In genomic region chr19:5628470-5628869, GRCh38 we compare ENCODE assay signal across 1 cellular context.
TF ChIP-seq lines count a peak whose summit lies in the region.

No MANE protein-coding gene starts in this region.

TF ChIP-seq in K562, 482 proteins besides CTCF, POLR2A, EP300 and RAD21:
- TF ChIP-seq MIER1 (IDR thresholded peaks at IDR 0.05; ENCODE audit: low read depth) = no peak
- no peak for TF ChIP-seq SOX6 (IDR thresholded peaks at IDR 0.05)
- TF ChIP-seq ZNF12 (CRISPR knock-in tag; IDR thresholded peaks at IDR 0.05) = no peak
- no peak for TF ChIP-seq ZNF764 (CRISPR knock-in tag; IDR thresholded peaks at IDR 0.05; ENCODE audit: low read depth)
- TF ChIP-seq SUPT5H (IDR thresholded peaks at IDR 0.05) = no peak
- TF ChIP-seq TARDBP (IDR thresholded peaks at IDR 0.05) = no peak
- TF ChIP-seq ATF4 (CRISPR knock-in tag; IDR thresholded peaks at IDR 0.05) = no peak
- no peak for TF ChIP-seq NCOA1 (IDR thresholded peaks at IDR 0.05; ENCODE audit: low read depth)
- TF ChIP-seq PHF21A (IDR thresholded peaks at IDR 0.05; ENCODE audit: borderline replicate concordance, low read depth) = no peak
- TF ChIP-seq BRF2 (IDR thresholded peaks at IDR 0.05; ENCODE audit: borderline replicate concordance, insufficient read depth, insufficient read length) = no peak
- TF ChIP-seq AFF4 (CRISPR knock-in tag; IDR thresholded peaks at IDR 0.05) = no peak
- TF ChIP-seq BHLHE40 (IDR thresholded peaks at IDR 0.05; ENCODE audit: low read length) = no peak
- TF ChIP-seq POLR3A (IDR thresholded peaks at IDR 0.05; ENCODE audit: borderline replicate concordance, extremely low read depth, insufficient read depth, insufficient read length) = no peak
- TF ChIP-seq TAL1 (IDR thresholded peaks at IDR 0.05) = no peak
- TF ChIP-seq RCOR1 (IDR thresholded peaks at IDR 0.05; ENCODE audit: borderline replicate concordance in 1 of 2, low read depth in 2 of 2, low read length in 2 of 2) = no peak
